ENCODE assay signal across 8 cellular contexts in genomic region chr17:81396278-81396721, GRCh38. TPM values are rescaled to one million over a fixed set of nuclear protein-coding genes. Genes with fewer than 3 reads are reported as not detected.
A peak's percentile ranks its signal among the peaks of the same experiment; 100 is the strongest.
DNase-seq lines count a peak whose midpoint lies in the region; ATAC-seq and TF ChIP-seq lines count a peak whose summit lies in the region.

No MANE protein-coding gene starts in this region.

- H3K4me2 ChIP-seq in BLaER1 treated with 17β-estradiol and CSF1 and Interleukin-3, amounts not matched to agents 10 nM and 100 nM, result peak overlapping the region; percentile 91 to 99 (median 98)
- H3K4me2 ChIP-seq in fibroblast of lung (ENCODE audit: extremely low read depth, insufficient read depth, low read length) (peak overlapping the region; percentile 96), osteoblast (ENCODE audit: insufficient read depth, low read length) (peak overlapping the region; percentile 95)

- peak overlapping the region; percentile 88 to 99 (median 96) for H3K9ac ChIP-seq in BLaER1 treated with 17β-estradiol and CSF1 and Interleukin-3, amounts not matched to agents 10 nM and 100 nM
- H3K9ac ChIP-seq in fibroblast of lung (ENCODE audit: insufficient read depth, low read length), result peak overlapping the region; percentile 94

- H2AFZ ChIP-seq in fibroblast of lung (ENCODE audit: low read length) (no peak overlapping the region), osteoblast (ENCODE audit: low read length) (peak overlapping the region; percentile 35)

- H3K4me3 ChIP-seq in BLaER1 treated with 17β-estradiol and CSF1 and Interleukin-3, amounts not matched to agents 10 nM and 100 nM, result peak overlapping the region; percentile 74 to 96 (median 86)
- peak overlapping the region; percentile 78 to 83 for H3K4me3 ChIP-seq in Panc1 (ENCODE audit: low read depth in 2 of 2, low read length in 2 of 2)
- peak overlapping the region; percentile 56 to 86 (median 76) for H3K4me3 ChIP-seq in fibroblast of lung (replicated peaks in 1 of 4; ENCODE audit: control extremely low read depth in 1 of 4, insufficient read depth in 1 of 4, low read depth in 3 of 4, low read length in 4 of 4)
- H3K4me3 ChIP-seq in osteoblast (ENCODE audit: insufficient read depth, low read length), result peak overlapping the region; percentile 84

- POLR2A ChIA-PET in Panc1 (lab: Charles Lee), result interaction anchor here (0.8 to 1.5 kb wide), 2 partner anchors 33 to 115 kb away, joined by 5 read pairs; no protein-coding TSS in a partner anchor

- peaks cover 76% of the 10 kb centered on the region for H3K79me2 ChIP-seq in fibroblast of lung (ENCODE audit: control insufficient read depth, insufficient read depth, low read length)
- H3K79me2 ChIP-seq in osteoblast (ENCODE audit: insufficient read depth, low read length), result peaks cover 75% of the 10 kb centered on the region

- H3K27ac ChIP-seq in BLaER1 treated with 17β-estradiol and CSF1 and Interleukin-3, amounts not matched to agents 10 nM and 100 nM, result peak overlapping the region; percentile 85 to 99 (median 97)
- H3K27ac ChIP-seq in Panc1 (ENCODE audit: low read length) (peak overlapping the region; percentile 96), fibroblast of lung (ENCODE audit: insufficient read depth, low read length) (peak overlapping the region; percentile 95), osteoblast (ENCODE audit: low read depth, low read length) (peak overlapping the region; percentile 86)

- in situ Hi-C loops in Panc1 (cut with HindIII; ENCODE audit: low pct_unique_long_range_greater_than_20kb, low sequenced_read_pairs), result no loop called here

- no peaks in the 10 kb centered on the region for H3K9me3 ChIP-seq in BLaER1 treated with 17β-estradiol and CSF1 and Interleukin-3, amounts not matched to agents 10 nM and 100 nM (replicated peaks in 1 of 11)
- H3K9me3 ChIP-seq in Panc1 (ENCODE audit: control insufficient read depth, insufficient read depth, low read depth, low read length) (no peaks in the 10 kb centered on the region), fibroblast of lung (ENCODE audit: control insufficient read depth, insufficient read depth, low read depth, low read length) (no peaks in the 10 kb centered on the region), osteoblast (ENCODE audit: low read depth, low read length) (no peaks in the 10 kb centered on the region)

- H3K27me3 ChIP-seq in BLaER1 treated with 17β-estradiol and CSF1 and Interleukin-3, amounts not matched to agents 10 nM and 100 nM, result peaks cover 0 to 22% (median 12%) of the 10 kb centered on the region in 11 experiments; a peak in 12 of 22 replicates
- no peaks in the 10 kb centered on the region for H3K27me3 ChIP-seq in Panc1 (ENCODE audit: control insufficient read depth, insufficient read depth, low read length)
- no peaks in the 10 kb centered on the region for H3K27me3 ChIP-seq in fibroblast of lung (ENCODE audit: control insufficient read depth, insufficient read depth, low read length)
- no peaks in the 10 kb centered on the region for H3K27me3 ChIP-seq in osteoblast (ENCODE audit: insufficient read depth, low read length)

- CTCF ChIA-PET in Panc1 (lab: Charles Lee), result interaction anchor here (0.7 kb wide), 2 partner anchors 88 to 473 kb away, joined by 7 to 8 read pairs; no protein-coding TSS in a partner anchor

- H3K36me3 ChIP-seq in BLaER1 treated with 17β-estradiol and CSF1 and Interleukin-3, amounts not matched to agents 10 nM and 100 nM, result peaks cover 0 to 16% (median 0%) of the 10 kb centered on the region in 11 experiments; a peak in 1 of 22 replicates
- H3K36me3 ChIP-seq in Panc1 (ENCODE audit: control insufficient read depth, insufficient read depth, low read length), result no peaks in the 10 kb centered on the region; the same call in 1 of the 2 replicates
- no peaks in the 10 kb centered on the region for H3K36me3 ChIP-seq in fibroblast of lung (ENCODE audit: control insufficient read depth, insufficient read depth, low read length)
- H3K36me3 ChIP-seq in osteoblast (ENCODE audit: insufficient read depth, low read length), result no peaks in the 10 kb centered on the region

- H4K20me1 ChIP-seq in BLaER1 treated with 17β-estradiol and CSF1 and Interleukin-3, amounts not matched to agents 10 nM and 100 nM, result peaks cover 4 to 46% (median 30%) of the 10 kb centered on the region in 11 experiments; a peak in 19 of 22 replicates
- H4K20me1 ChIP-seq in fibroblast of lung (ENCODE audit: control insufficient read depth, extremely low read depth, insufficient read depth, low read length) (no peaks in the 10 kb centered on the region), osteoblast (ENCODE audit: insufficient read depth, low read length) (peaks cover 8% of the 10 kb centered on the region)

- ATAC-seq in Panc1 (no peak), GM18868 (IDR thresholded peaks at IDR 0.05; ENCODE audit: unreplicated experiment) (no peak)

- DNase-seq in Panc1 (ENCODE audit: low read depth, low spot score), result no peak
- DNase-seq in fibroblast of lung (ENCODE audit: low read depth in 2 of 2), result no peak
- peak; percentile 85 for DNase-seq in osteoblast (ENCODE audit: insufficient read length, low spot score, missing footprints)
- DNase-seq in NCI-H748 (lab: John Stamatoyannopoulos, UW; ENCODE audit: unreplicated experiment), result no peak
- DNase-seq in activated naive CD4-positive, alpha-beta T cell treated with anti-CD3 and anti-CD28 coated beads, Interleukin-2, amount 50 U/mL, for 16 hours, result no peak
- no peak for DNase-seq in HCEC 1CT

- peaks cover 29 to 67% (median 51%) of the 10 kb centered on the region in 10 experiments for H3K4me1 ChIP-seq in BLaER1 treated with 17β-estradiol and CSF1 and Interleukin-3, amounts not matched to agents 10 nM and 100 nM
- H3K4me1 ChIP-seq in Panc1 (ENCODE audit: control insufficient read depth, insufficient read depth, low read length), result peaks cover 29% of the 10 kb centered on the region
- H3K4me1 ChIP-seq in fibroblast of lung (ENCODE audit: control insufficient read depth, extremely low read depth, insufficient read depth, low read length), result peaks cover 28% of the 10 kb centered on the region
- H3K4me1 ChIP-seq in osteoblast (ENCODE audit: insufficient read depth, low read length), result peaks cover 37% of the 10 kb centered on the region

- intact Hi-C loops in Panc1 (cut with micrococcal nuclease; ENCODE audit: unreplicated experiment), result no loop called here

- TF ChIP-seq CTCF in Panc1 (IDR thresholded peaks at IDR 0.05), result no peak
- no peak for TF ChIP-seq CTCF in fibroblast of lung (conservative IDR thresholded peaks at IDR 0.05 in 1 of 2, IDR thresholded peaks at IDR 0.05 in 1 of 2; ENCODE audit: low read depth in 1 of 2, low read length in 2 of 2)
- no peak for TF ChIP-seq CTCF in osteoblast (IDR thresholded peaks at IDR 0.05; ENCODE audit: extremely low read depth, low read depth, low read length)

- BruUV-seq in Panc1 (replicated peaks; lab: Mats Ljungman, UMichigan), result no TSS peak

RNA-seq across cellular contexts. Expression of gene BAHCC1, which starts 1.0 kb away (rescaled TPM):
- total RNA-seq in Panc1 (2021; ENCODE audit: unreplicated experiment) (77.4 TPM), fibroblast of lung (3.9 and 7.3 TPM in 2 replicates), osteoblast (11.2 and 11.5 TPM in 2 replicates)
- polyA plus RNA-seq in Panc1 (2012; ENCODE audit: insufficient read length), result 129 TPM
- polyA plus RNA-seq in fibroblast of lung, result 1.5 and 1.8 TPM in 2 replicates
- polyA plus RNA-seq in fibroblast of lung (2012), result 6.8 and 7.2 TPM in 2 replicates
- 6.3 and 8.6 TPM in 2 replicates for polyA minus RNA-seq in fibroblast of lung (ENCODE audit: low replicate concordance)
